Comparison of ENCODE assay signal across 10 cellular contexts in genomic region chr5:109921735-109922395, GRCh38.
DNase-seq lines count a peak whose midpoint lies in the region; ATAC-seq, FAIRE-seq and TF ChIP-seq lines count a peak whose summit lies in the region.
"Had no signal": no experiment of that assay in that cellular context is flagged by ENCODE, and none has a peak within 500 bp of the region (broad histone marks: within the 10 kb centered on the region; RNA-seq: fewer than 3 reads in every experiment).

No MANE protein-coding gene starts in this region.

- no peak overlapping the region for H3K27ac Mint-ChIP-seq in WTC11
- H3K27ac Mint-ChIP-seq: natural killer cell treated with Interleukin-12 subunit alpha and Interleukin-12 subunit beta and Interleukin-15 and Interleukin-18, amount 100 ng/mL, for 72 hours had no signal

- CTCF ChIA-PET in WTC11 (lab: Charles Lee) = no interaction called here

- no peak for FAIRE-seq in kidney (lab: Jason Lieb, UNC)
- FAIRE-seq: GM12892 had no signal

- no peaks in the 10 kb centered on the region for H3K9me3 ChIP-seq in kidney (ENCODE audit: control insufficient read depth in 1 of 2, low read length in 2 of 2)

- ATAC-seq in GM21381 (IDR thresholded peaks at IDR 0.05; ENCODE audit: unreplicated experiment) (peak; percentile 50), WTC11 (no peak), GM21576 (IDR thresholded peaks at IDR 0.05; ENCODE audit: unreplicated experiment) (no peak)

- no peak overlapping the region for H3K4me3 ChIP-seq in kidney (ENCODE audit: low read length in 2 of 2)

- H3K9me3 Mint-ChIP-seq in WTC11 = no peaks in the 10 kb centered on the region

- no peaks in the 10 kb centered on the region for H3K27me3 Mint-ChIP-seq in WTC11 (ENCODE audit: low read depth)

- intact Hi-C loops in kidney (cut with DNase I) = no loop called here

- H3K4me3 Mint-ChIP-seq in WTC11 = no peak overlapping the region
- H3K4me3 Mint-ChIP-seq: natural killer cell treated with Interleukin-12 subunit alpha and Interleukin-12 subunit beta and Interleukin-15 and Interleukin-18, amount 100 ng/mL, for 72 hours had no signal

- H3K4me1 Mint-ChIP-seq in WTC11 = peaks cover 9% of the 10 kb centered on the region

- no peak for TF ChIP-seq CTCF in kidney (IDR thresholded peaks at IDR 0.05; ENCODE audit: borderline replicate concordance, extremely low read depth, insufficient read depth)
- no peak for TF ChIP-seq CTCF in WTC11 (IDR thresholded peaks at IDR 0.05)

- H3K36me3 ChIP-seq in kidney (ENCODE audit: control insufficient read depth in 1 of 2, insufficient read depth in 2 of 2, low read length in 2 of 2) = no peaks in the 10 kb centered on the region

- H3K9ac ChIP-seq in kidney (ENCODE audit: low read length in 2 of 2) = no peak overlapping the region

- no peak overlapping the region for H3K27ac ChIP-seq in kidney (ENCODE audit: low read depth in 2 of 2, low read length in 2 of 2)

- peaks cover 0 to 3% of the 10 kb centered on the region in 2 donors for H3K4me1 ChIP-seq in kidney (ENCODE audit: control insufficient read depth in 1 of 2, insufficient read depth in 1 of 2, low read depth in 1 of 2, low read length in 2 of 2)

- no peaks in the 10 kb centered on the region for H3K36me3 Mint-ChIP-seq in WTC11
- H3K36me3 Mint-ChIP-seq: natural killer cell treated with Interleukin-12 subunit alpha and Interleukin-12 subunit beta and Interleukin-15 and Interleukin-18, amount 100 ng/mL, for 72 hours had no signal

- POLR2A ChIA-PET in WTC11 (lab: Charles Lee) = no interaction called here

- DNase-seq in NCI-H82 treated with DMSO at 0.1 percent for 48 hours (lab: John Stamatoyannopoulos, UW; ENCODE audit: unreplicated experiment) = peak; percentile 90
- DNase-seq in activated gamma-delta T cell treated with anti-CD3 and anti-CD28 coated beads, Interleukin-2, amount 50 U/mL, for 16 hours (ENCODE audit: low read depth) = peak; percentile 36
- peak; percentile 47 for DNase-seq in stimulated activated CD4-positive, alpha-beta T cell treated with anti-CD3 and anti-CD28 coated beads, Interleukin-1b, Interleukin-23, amount 100 ng/mL, for 48 hours
- no peak for DNase-seq in kidney
- no peak for DNase-seq in WTC11 (ENCODE audit: low spot score)
- no peak for DNase-seq in anterior cingulate cortex (lab: John Stamatoyannopoulos, UW)

TF ChIP-seq in WTC11, 78 proteins besides CTCF, POLR2A, EP300 and RAD21:
- TF ChIP-seq USF2 (CRISPR knock-in tag; IDR thresholded peaks at IDR 0.05) = no peak
- no peak for TF ChIP-seq STAT6 (CRISPR knock-in tag; conservative IDR thresholded peaks at IDR 0.05; ENCODE audit: low read depth)
- no peak for TF ChIP-seq NR1H2 (CRISPR knock-in tag; IDR thresholded peaks at IDR 0.05)
- no peak for TF ChIP-seq AR (CRISPR knock-in tag; IDR thresholded peaks at IDR 0.05)
- TF ChIP-seq CREB1 (CRISPR knock-in tag; IDR thresholded peaks at IDR 0.05) = no peak
- TF ChIP-seq ZNF671 (CRISPR knock-in tag; IDR thresholded peaks at IDR 0.05) = no peak

Comparison
In these comparisons a context has a peak if more than half of its experiments do, and no peak if none do; other contexts are left out.
1. DNase-seq: peak in NCI-H82 treated with DMSO at 0.1 percent for 48 hours (single experiment), activated gamma-delta T cell treated with anti-CD3 and anti-CD28 coated beads, Interleukin-2, amount 50 U/mL, for 16 hours (single experiment) and stimulated activated CD4-positive, alpha-beta T cell treated with anti-CD3 and anti-CD28 coated beads, Interleukin-1b, Interleukin-23, amount 100 ng/mL, for 48 hours (single experiment); none in kidney (single experiment), WTC11 (single experiment) and anterior cingulate cortex (0 of 58).